In the genomic region with DNA sequence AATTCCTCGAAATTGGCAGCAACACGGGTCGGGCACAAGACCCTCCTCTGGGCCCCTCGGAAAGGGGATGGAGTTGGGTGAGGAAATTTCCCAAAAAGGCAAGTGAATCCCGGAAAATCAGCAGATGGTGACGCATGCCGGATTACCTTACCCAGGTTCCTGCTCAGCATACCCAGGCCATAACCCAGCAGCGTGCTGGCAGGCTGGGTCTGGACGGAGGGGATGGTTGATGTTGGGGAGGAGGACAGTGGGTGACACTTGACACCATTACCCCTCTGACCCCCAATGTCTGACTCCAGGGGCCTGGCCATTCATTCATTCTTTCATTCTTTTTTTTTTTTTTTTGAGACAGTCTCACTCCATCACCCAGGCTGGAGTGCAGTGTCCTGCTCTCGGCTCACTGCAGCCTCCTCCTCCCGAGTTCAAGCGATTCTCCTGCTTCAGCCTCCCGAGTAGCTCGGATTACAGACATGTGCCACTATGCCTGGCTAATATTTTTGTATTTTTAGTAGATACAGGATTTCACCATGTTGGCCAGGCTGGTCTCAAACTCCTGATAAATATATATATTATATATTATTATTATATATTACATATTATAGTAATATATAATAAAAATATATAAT, we compare ENCODE assay signal across 8 cellular contexts. TPM values are rescaled to one million over a fixed set of nuclear protein-coding genes. Genes with fewer than 3 reads are reported as not detected.
DNase-seq lines count a peak whose midpoint lies in the region; ATAC-seq and TF ChIP-seq lines count a peak whose summit lies in the region.

No MANE protein-coding gene starts in this region.

- H2AFZ ChIP-seq in IMR-90 (replicated peaks; ENCODE audit: low read length, poor library complexity): peak overlapping the region; percentile 94

- H3K36me3 Mint-ChIP-seq in activated T-cell treated with anti-CD3 and anti-CD28 coated beads, Interleukin-2, amount 50 U/mL, for 72 hours (ENCODE audit: insufficient read depth in 2 of 2): peaks cover 0 to 2% of the 10 kb centered on the region in 2 donors

- H3K4me3 Mint-ChIP-seq in activated T-cell treated with anti-CD3 and anti-CD28 coated beads, Interleukin-2, amount 50 U/mL, for 72 hours: peak overlapping the region; percentile 86 to 87

- H3K4ac ChIP-seq in IMR-90 (ENCODE audit: low read depth, low read length): peak overlapping the region; percentile 74

- peak overlapping the region; percentile 91 for H3K4me2 ChIP-seq in IMR-90 (ENCODE audit: low read depth, low read length)

- H3K27me3 Mint-ChIP-seq in activated T-cell treated with anti-CD3 and anti-CD28 coated beads, Interleukin-2, amount 50 U/mL, for 72 hours (ENCODE audit: low read depth): peaks cover 9% of the 10 kb centered on the region

- ATAC-seq in IMR-90 (ENCODE audit: low read depth) (peak; percentile 24), left cardiac atrium (peak; percentile 14 to 58), HG03175 (IDR thresholded peaks at IDR 0.05; ENCODE audit: unreplicated experiment) (no peak)
- peak; percentile 58 to 68 for ATAC-seq in activated T-cell treated with anti-CD3 and anti-CD28 coated beads, Interleukin-2, amount 50 U/mL, for 72 hours (replicated peaks in 1 of 2)

- H3K27me3 ChIP-seq in IMR-90 (ENCODE audit: control insufficient read depth, insufficient read depth, low read length): no peaks in the 10 kb centered on the region
- H3K27me3 ChIP-seq in prostate gland (replicated peaks; ENCODE audit: insufficient read depth): no peaks in the 10 kb centered on the region

- H2BK15ac ChIP-seq in IMR-90 (ENCODE audit: low read depth, low read length): peak overlapping the region; percentile 7; the same call in 2 of the 3 replicates

- no CpG with 5 or more reads among the region's 14 CpGs for WGBS in IMR-90 (ENCODE audit: extremely low coverage in 2 of 2, insufficient read length in 1 of 2), 2 experiments
- WGBS in prostate gland: 7% methylated on average over 14 of the region's 14 CpGs

- peak; percentile 22 for DNase-seq in DMS79 (lab: John Stamatoyannopoulos, UW)
- DNase-seq in IMR-90: peak; percentile 49
- DNase-seq in activated T-cell treated with anti-CD3 and anti-CD28 coated beads, Interleukin-2, amount 50 U/mL, for 72 hours: peak; percentile 7 to 14
- peak; percentile 37 for DNase-seq in left cardiac atrium
- DNase-seq in prostate gland (ENCODE audit: low spot score): peak; percentile 28
- DNase-seq in stimulated activated CD4-positive, alpha-beta T cell treated with anti-CD3 and anti-CD28 coated beads, Interleukin-4, amount 100 ng/mL, for 24 hours: no peak
- DNase-seq in stimulated activated CD4-positive, alpha-beta T cell treated with anti-CD3 and anti-CD28 coated beads, Interleukin-1b, Interleukin-23, amount 100 ng/mL, for 48 hours: no peak

- no peak for TF ChIP-seq RAD21 in IMR-90 (IDR thresholded peaks at IDR 0.05; ENCODE audit: low read length)

- H2AK9ac ChIP-seq in IMR-90 (replicated peaks; ENCODE audit: low read depth, low read length, poor library complexity): peak overlapping the region; percentile 88

- peaks cover 29% of the 10 kb centered on the region for H3K9me1 ChIP-seq in IMR-90 (ENCODE audit: insufficient read depth, low read length)

- no TSS peak for BruUV-seq in IMR-90 (replicated peaks; lab: Mats Ljungman, UMichigan)

- peak overlapping the region; percentile 69; the same call in 1 of the 2 replicates for H2BK120ac ChIP-seq in IMR-90 (ENCODE audit: low read depth, low read length)

- no peak overlapping the region for H3K27ac Mint-ChIP-seq in activated T-cell treated with anti-CD3 and anti-CD28 coated beads, Interleukin-2, amount 50 U/mL, for 72 hours

- peaks cover 24% of the 10 kb centered on the region for H3K36me3 ChIP-seq in IMR-90 (ENCODE audit: control insufficient read depth, insufficient read depth, low read length)
- H3K36me3 ChIP-seq in prostate gland: peaks cover 0 to under 1% of the 10 kb centered on the region in 2 donors

- intact Hi-C loops in IMR-90 (cut with micrococcal nuclease): loop anchor here (2.0 to 5.0 kb wide), 2 partner anchors 42 to 56 kb away; no protein-coding TSS in a partner anchor
- intact Hi-C loops in left cardiac atrium (cut with DNase I): no loop called here
- intact Hi-C loops in prostate gland (cut with DNase I): no loop called here

- H3K23ac ChIP-seq in IMR-90 (ENCODE audit: low read depth, low read length): peak overlapping the region; percentile 37; the same call in 1 of the 2 replicates

- H3K4me1 ChIP-seq in IMR-90 (ENCODE audit: control insufficient read depth, insufficient read depth, low read length): peaks cover 16% of the 10 kb centered on the region
- no peaks in the 10 kb centered on the region for H3K4me1 ChIP-seq in prostate gland (replicated peaks)

- TF ChIP-seq POLR2A in IMR-90 (IDR thresholded peaks at IDR 0.05; ENCODE audit: low read depth, low read length) (no peak), prostate gland (IDR thresholded peaks at IDR 0.05) (peak; percentile 25)

- H3K27ac ChIP-seq in IMR-90 (ENCODE audit: insufficient read depth, low read length) (peak overlapping the region; percentile 91), prostate gland (peak overlapping the region; percentile 87)

- dilution Hi-C loops in IMR-90 (cut with HindIII; ENCODE audit: low sequenced_read_pairs, unreplicated experiment): no loop called here

- H3K56ac ChIP-seq in IMR-90 (ENCODE audit: extremely low read depth, insufficient read depth, low read length): peak overlapping the region; percentile 72

- H3K9ac ChIP-seq in IMR-90 (ENCODE audit: low read depth, low read length): peak overlapping the region; percentile 90

- H3K18ac ChIP-seq in IMR-90 (ENCODE audit: low read depth, low read length): peak overlapping the region; percentile 71

- CTCF ChIA-PET in IMR-90 (lab: Yijun Ruan, JAX): interaction anchor here (1.7 kb wide), 1 partner anchor 74 kb away, joined by 6 read pairs; no protein-coding TSS in a partner anchor

- H3K4me1 Mint-ChIP-seq in activated T-cell treated with anti-CD3 and anti-CD28 coated beads, Interleukin-2, amount 50 U/mL, for 72 hours (ENCODE audit: low read depth): peaks cover 8% of the 10 kb centered on the region

- peaks cover 33 to 59% of the 10 kb centered on the region in 2 experiments for H3K79me1 ChIP-seq in IMR-90 (ENCODE audit: low read depth in 1 of 2, low read length in 2 of 2)

- H3K9me3 ChIP-seq in IMR-90 (ENCODE audit: control insufficient read depth, insufficient read depth, low read length) (no peaks in the 10 kb centered on the region), prostate gland (no peaks in the 10 kb centered on the region)

- peak overlapping the region; percentile 75 for H2AK5ac ChIP-seq in IMR-90 (ENCODE audit: low read depth, low read length)

- TF ChIP-seq CTCF in IMR-90 (conservative IDR thresholded peaks at IDR 0.05; ENCODE audit: low read depth, low read length) (no peak), prostate gland (IDR thresholded peaks at IDR 0.05) (no peak)

- peak overlapping the region; percentile 77 for H3K4me3 ChIP-seq in IMR-90 (ENCODE audit: insufficient read depth, low read depth, low read length)
- H3K4me3 ChIP-seq in prostate gland: peak overlapping the region; percentile 57 to 77

- peak overlapping the region; percentile 88 for H3K14ac ChIP-seq in IMR-90 (replicated peaks; ENCODE audit: low read depth, low read length)

- POLR2A ChIA-PET in IMR-90 (lab: Charles Lee; ENCODE audit: unreplicated experiment): interaction anchor here (0.7 to 1.0 kb wide), 2 partner anchors 18 to 144 kb away, joined by 3 to 4 read pairs; no protein-coding TSS in a partner anchor

- H4K20me1 ChIP-seq in IMR-90 (ENCODE audit: insufficient read depth, low read length): peaks cover 44% of the 10 kb centered on the region

- no peaks in the 10 kb centered on the region for H3K9me3 Mint-ChIP-seq in activated T-cell treated with anti-CD3 and anti-CD28 coated beads, Interleukin-2, amount 50 U/mL, for 72 hours

- peak overlapping the region; percentile 74 for H2BK5ac ChIP-seq in IMR-90 (ENCODE audit: low read depth, low read length, poor library complexity, severe bottlenecking)

- peak overlapping the region; percentile 35 for H4K5ac ChIP-seq in IMR-90 (ENCODE audit: low read depth, low read length)

- peak overlapping the region; percentile 68 to 92 for H4K8ac ChIP-seq in IMR-90 (ENCODE audit: low read depth in 2 of 2, low read length in 2 of 2)

- peak overlapping the region; percentile 37 for H4K91ac ChIP-seq in IMR-90 (ENCODE audit: insufficient read depth, low read depth, low read length)

- H2BK20ac ChIP-seq in IMR-90 (ENCODE audit: low read depth, low read length): peak overlapping the region; percentile 3; the same call in 1 of the 2 replicates

- in situ Hi-C loops in IMR-90 (cut with MboI; ENCODE audit: low sequenced_read_pairs): no loop called here

RNA-seq across cellular contexts. Expression of gene PVR, which starts 0.8 kb away (rescaled TPM):
- total RNA-seq in IMR-90 (2012; rRNA removed) (93.0 and 106 TPM in 2 replicates), left cardiac atrium (10 to 100 TPM; 27.5 to 64.7 TPM), prostate gland (10 to 100 TPM; 30.1 to 35.6 TPM)
- 117 and 122 TPM in 2 replicates for polyA plus RNA-seq in IMR-90 (2012; rRNA removed)
- polyA plus RNA-seq in IMR-90 (2012; cell fraction: cytosol; rRNA removed): 62.8 and 141 TPM in 2 replicates
- polyA plus RNA-seq in IMR-90 (2012; cell fraction: nucleus; rRNA removed; ENCODE audit: low replicate concordance): 130 and 154 TPM in 2 replicates
- total RNA-seq in activated T-cell treated with anti-CD3 and anti-CD28 coated beads, Interleukin-2, amount 50 U/mL, for 72 hours: 10 to 100 TPM; 13.9 to 17.5 TPM

RNA-seq across cellular contexts. Expression of gene CEACAM19, which starts 26.8 kb away (rescaled TPM):
- total RNA-seq in IMR-90 (2012; rRNA removed): 0.56 and 0.72 TPM in 2 replicates
- 9.3 and 10.3 TPM in 2 replicates for polyA plus RNA-seq in IMR-90 (2012; rRNA removed)
- 2.6 and 5.9 TPM in 2 replicates for polyA plus RNA-seq in IMR-90 (2012; cell fraction: cytosol; rRNA removed)
- polyA plus RNA-seq in IMR-90 (2012; cell fraction: nucleus; rRNA removed; ENCODE audit: low replicate concordance): 70.3 and 80.1 TPM in 2 replicates
- 1 to 10 TPM; 3.0 to 4.3 TPM for total RNA-seq in activated T-cell treated with anti-CD3 and anti-CD28 coated beads, Interleukin-2, amount 50 U/mL, for 72 hours
- 1 to 10 TPM; 2.4 to 6.2 TPM for total RNA-seq in left cardiac atrium
- total RNA-seq in prostate gland: 1 to 10 TPM; 3.6 to 8.1 TPM

RNA-seq across cellular contexts. Expression of gene IGSF23, which starts 31.1 kb away (rescaled TPM):
- under 0.01 TPM in 1 of 2 replicates, not detected in the other for total RNA-seq in IMR-90 (2012; rRNA removed)
- polyA plus RNA-seq in IMR-90 (2012; rRNA removed): 0.26 and 0.27 TPM in 2 replicates
- 0.15 and 0.22 TPM in 2 replicates for polyA plus RNA-seq in IMR-90 (2012; cell fraction: cytosol; rRNA removed)
- 0.14 TPM in 1 of 2 replicates, not detected in the other for polyA plus RNA-seq in IMR-90 (2012; cell fraction: nucleus; rRNA removed; ENCODE audit: low replicate concordance)
- not detected for total RNA-seq in activated T-cell treated with anti-CD3 and anti-CD28 coated beads, Interleukin-2, amount 50 U/mL, for 72 hours
- not detected for total RNA-seq in left cardiac atrium
- total RNA-seq in prostate gland: not detected

RNA-seq across cellular contexts. Expression of gene CEACAM16, which starts 54.4 kb away (rescaled TPM):
- not detected in 2 replicates for total RNA-seq in IMR-90 (2012; rRNA removed)
- polyA plus RNA-seq in IMR-90 (2012; rRNA removed): not detected in 2 replicates
- not detected in 2 replicates for polyA plus RNA-seq in IMR-90 (2012; cell fraction: cytosol; rRNA removed)
- not detected in 2 replicates for polyA plus RNA-seq in IMR-90 (2012; cell fraction: nucleus; rRNA removed; ENCODE audit: low replicate concordance)
- not detected for total RNA-seq in activated T-cell treated with anti-CD3 and anti-CD28 coated beads, Interleukin-2, amount 50 U/mL, for 72 hours
- total RNA-seq in left cardiac atrium: not detected
- total RNA-seq in prostate gland: not detected

Comparison
In these comparisons a context has a peak if more than half of its experiments do, and no peak if none do; other contexts are left out.
1. DNase-seq: peak in DMS79 (single experiment), IMR-90 (single experiment), activated T-cell treated with anti-CD3 and anti-CD28 coated beads, Interleukin-2, amount 50 U/mL, for 72 hours (2 of 2), left cardiac atrium (single experiment) and prostate gland (single experiment); none in stimulated activated CD4-positive, alpha-beta T cell treated with anti-CD3 and anti-CD28 coated beads, Interleukin-4, amount 100 ng/mL, for 24 hours (single experiment) and stimulated activated CD4-positive, alpha-beta T cell treated with anti-CD3 and anti-CD28 coated beads, Interleukin-1b, Interleukin-23, amount 100 ng/mL, for 48 hours (single experiment).